Comparison of ENCODE assay signal across 21 cellular contexts in genomic region chr2:32262105-32262504, GRCh38. TPM values are rescaled to one million over a fixed set of nuclear protein-coding genes. Genes with fewer than 3 reads are reported as not detected.
DNase-seq lines count a peak whose midpoint lies in the region; ATAC-seq and TF ChIP-seq lines count a peak whose summit lies in the region.
"Had no signal": no experiment of that assay in that cellular context is flagged by ENCODE, and none has a peak within 500 bp of the region (broad histone marks: within the 10 kb centered on the region; RNA-seq: fewer than 3 reads in every experiment).

No MANE protein-coding gene starts in this region.

- no peak overlapping the region for H3K4me3 Mint-ChIP-seq in GM23338
- H3K4me3 Mint-ChIP-seq: CD4-positive, alpha-beta T cell; type B pancreatic cell had no signal

- H3F3A ChIP-seq in GM23338 (replicated peaks; ENCODE audit: low read depth): no peaks in the 10 kb centered on the region

- TF ChIP-seq EP300 in upper lobe of left lung (IDR thresholded peaks at IDR 0.05): no peak

- peaks cover 7% of the 10 kb centered on the region for H3K27me3 Mint-ChIP-seq in GM23338 (ENCODE audit: insufficient read depth, low read depth, poor library complexity)

- no peak overlapping the region for H3K27ac Mint-ChIP-seq in GM23338
- H3K27ac Mint-ChIP-seq: CD4-positive, alpha-beta T cell; type B pancreatic cell had no signal

- TF ChIP-seq POLR2A in heart left ventricle (IDR thresholded peaks at IDR 0.05) (no peak), upper lobe of left lung (IDR thresholded peaks at IDR 0.05) (peak in 1 of 4 donors; percentile 15)

- H3K4me3 ChIP-seq in heart left ventricle: peak overlapping the region in 1 of 12 donors; percentile 53
- H3K4me3 ChIP-seq in upper lobe of left lung: peak overlapping the region in 1 of 4 donors; percentile 38
- no peak overlapping the region for H3K4me3 ChIP-seq in GM23338
- H3K4me3 ChIP-seq: ascending aorta, HAP-1, SJCRH30 had no signal

- no peaks in the 10 kb centered on the region for H4K20me1 ChIP-seq in GM23338 (replicated peaks; ENCODE audit: insufficient read depth)

- intact Hi-C loops in heart left ventricle (cut with DNase I) (no loop called here), Right ventricle myocardium inferior (cut with DNase I) (no loop called here), left colon (cut with DNase I, micrococcal nuclease) (no loop called here)

- H3K9me2 ChIP-seq in GM23338 (ENCODE audit: insufficient read depth): no peaks in the 10 kb centered on the region

- H2AFZ ChIP-seq in GM23338: no peak overlapping the region

- TF ChIP-seq CTCF in heart left ventricle (IDR thresholded peaks at IDR 0.05): no peak
- no peak for TF ChIP-seq CTCF in upper lobe of left lung (IDR thresholded peaks at IDR 0.05)
- no peak for TF ChIP-seq CTCF in GM23338 (conservative IDR thresholded peaks at IDR 0.05; ENCODE audit: low read depth in 2 of 2)

- DNase-seq in heart left ventricle (no peak), Right ventricle myocardium inferior (ENCODE audit: missing footprints) (no peak), SKM-1 (lab: John Stamatoyannopoulos, UW; ENCODE audit: unreplicated experiment) (peak; percentile 96), left colon (no peak), upper lobe of left lung (peak in 1 of 2 donors; percentile 33), hepatic stellate cell (ENCODE audit: low spot score) (no peak), ACHN (no peak), GM23338 (ENCODE audit: low spot score) (no peak)
- DNase-seq: activated CD4-positive, alpha-beta T cell treated with anti-CD3 and anti-CD28 coated beads for 4 hours; activated CD8-positive, alpha-beta memory T cell treated with anti-CD3 and anti-CD28 coated beads, Interleukin-2, amount 50 U/mL, for 48 hours; CD4-positive, alpha-beta T cell; naive thymus-derived CD8-positive, alpha-beta T cell; NCI-H1694; NCI-H226; SJCRH30; stimulated activated naive CD8-positive, alpha-beta T cell treated with anti-CD3 and anti-CD28 coated beads, Interleukin-15, Interleukin-2, amounts not matched to agents 100 U/mL and 50 U/mL, for 24 hours had no signal

- no peaks in the 10 kb centered on the region for H3K79me2 ChIP-seq in GM23338 (replicated peaks; ENCODE audit: insufficient read depth)

- ATAC-seq in heart left ventricle (peak in 3 of 4 donors; percentile 23 to 65 (median 35)), Right ventricle myocardium inferior (no peak), left colon (peak; percentile 41), upper lobe of left lung (ENCODE audit: low FRiP score in 2 of 2) (peak in 1 of 2 donors; percentile 80), GM23338 (no peak)
- ATAC-seq: naive thymus-derived CD8-positive, alpha-beta T cell; stimulated activated naive CD8-positive, alpha-beta T cell treated with anti-CD3 and anti-CD28 coated beads, Interleukin-15, Interleukin-2, amounts not matched to agents 100 U/mL and 50 U/mL, for 24 hours had no signal

- in situ Hi-C loops in ACHN (cut with HindIII; ENCODE audit: low pct_ligation_motif_present, low pct_unique_long_range_greater_than_20kb, low sequenced_read_pairs): no loop called here

- no peaks in the 10 kb centered on the region for H3K9me3 Mint-ChIP-seq in GM23338
- H3K9me3 Mint-ChIP-seq: CD4-positive, alpha-beta T cell; naive thymus-derived CD8-positive, alpha-beta T cell; type B pancreatic cell had no signal

- H3K27ac ChIP-seq in heart left ventricle: peak overlapping the region in 1 of 12 donors; percentile 94
- H3K27ac ChIP-seq in upper lobe of left lung: peak overlapping the region; percentile 58 to 84 (median 78)
- H3K27ac ChIP-seq in GM23338 (ENCODE audit: low read depth): no peak overlapping the region
- H3K27ac ChIP-seq: ascending aorta, SJCRH30 had no signal

- H3K4me1 ChIP-seq in heart left ventricle (peaks cover 0 to 22% (median 0%) of the 10 kb centered on the region in 12 donors), upper lobe of left lung (no peaks in the 10 kb centered on the region), GM23338 (ENCODE audit: insufficient read depth) (no peaks in the 10 kb centered on the region)
- H3K4me1 ChIP-seq: ascending aorta, HAP-1, SJCRH30 had no signal

- 86 to 90% (median 87%) methylated on average over 3 of the region's 3 CpGs for WGBS in heart left ventricle, 4 donors
- 78 to 79% methylated on average over 3 of the region's 3 CpGs for WGBS in upper lobe of left lung, 2 donors

- H3K9me3 ChIP-seq in heart left ventricle (no peaks in the 10 kb centered on the region), upper lobe of left lung (no peaks in the 10 kb centered on the region)
- H3K9me3 ChIP-seq: ascending aorta, HAP-1, SJCRH30 had no signal

- H3K36me3 Mint-ChIP-seq in GM23338 (ENCODE audit: low read depth): no peaks in the 10 kb centered on the region
- H3K36me3 Mint-ChIP-seq: naive thymus-derived CD8-positive, alpha-beta T cell; type B pancreatic cell had no signal

- H3K27me3 ChIP-seq in heart left ventricle (no peaks in the 10 kb centered on the region), upper lobe of left lung (no peaks in the 10 kb centered on the region), GM23338 (ENCODE audit: insufficient read depth) (no peaks in the 10 kb centered on the region)
- H3K27me3 ChIP-seq: ascending aorta had no signal

- H3K36me3 ChIP-seq in heart left ventricle: no peaks in the 10 kb centered on the region
- H3K36me3 ChIP-seq in upper lobe of left lung: no peaks in the 10 kb centered on the region
- H3K36me3 ChIP-seq in GM23338 (ENCODE audit: insufficient read depth): no peaks in the 10 kb centered on the region
- H3K36me3 ChIP-seq: ascending aorta, HAP-1, SJCRH30 had no signal

- no peaks in the 10 kb centered on the region for H3K4me1 Mint-ChIP-seq in GM23338

- H3K4me2 ChIP-seq in GM23338: no peak overlapping the region

TF ChIP-seq in GM23338, 12 proteins besides CTCF, POLR2A, EP300 and RAD21:
- TF ChIP-seq CREB1 (CRISPR knock-in tag; IDR thresholded peaks at IDR 0.05; ENCODE audit: low read depth): no peak
TF ChIP-seq in GM23338: peak in this region for 0.

RNA-seq across cellular contexts. Expression of gene NLRC4, which starts 2.6 kb away (rescaled TPM):
- total RNA-seq in heart left ventricle: 1 to 10 TPM in 4 of 9 donors, under 1 TPM in 5; 0.19 to 4.8 (median 0.67) TPM
- polyA plus RNA-seq in heart left ventricle: under 1 TPM; 0.19 to 0.44 TPM
- total RNA-seq in Right ventricle myocardium inferior: 1.4 TPM
- under 1 TPM; 0.79 to 0.84 TPM for total RNA-seq in left colon
- 10 to 100 TPM in 3 of 6 donors, 1 to 10 TPM in 3; 6.3 to 22.4 (median 10.6) TPM for total RNA-seq in upper lobe of left lung
- not detected in 2 replicates for total RNA-seq in GM23338 (2014; rRNA removed; shearing (Covaris generic))
- polyA plus RNA-seq in GM23338 (2016; fragmentation: Nextera tagmentation; extraction: Ambion mirVana): 0.38 and 0.50 TPM in 2 replicates
- total RNA-seq: A172; LHCN-M2; naive thymus-derived CD8-positive, alpha-beta T cell; SJCRH30 had no signal

RNA-seq across cellular contexts. Expression of gene YIPF4, which starts 15.6 kb away (rescaled TPM):
- 10 to 100 TPM; 14.9 to 79.3 (median 64.4) TPM for total RNA-seq in heart left ventricle
- 10 to 100 TPM; 22.7 to 32.3 TPM for polyA plus RNA-seq in heart left ventricle
- total RNA-seq in Right ventricle myocardium inferior: 77.2 TPM
- total RNA-seq in left colon: 10 to 100 TPM; 51.6 to 63.5 TPM
- total RNA-seq in upper lobe of left lung: 10 to 100 TPM; 13.1 to 46.5 (median 18.9) TPM
- total RNA-seq in GM23338 (2014; rRNA removed; shearing (Covaris generic)): 7.9 and 14.2 TPM in 2 replicates
- polyA plus RNA-seq in GM23338 (2016; fragmentation: Nextera tagmentation; extraction: Ambion mirVana): 21.5 and 24.9 TPM in 2 replicates

Comparison
In these comparisons a context has a peak if more than half of its experiments do, and no peak if none do; other contexts are left out.
1. ATAC-seq: peak in heart left ventricle (3 of 4) and left colon (single experiment); none in Right ventricle myocardium inferior (single experiment) and GM23338 (single experiment).